ENCODE assay signal across 7 cellular contexts in genomic region chr1:236168716-236169429, GRCh38. TPM values are rescaled to one million over a fixed set of nuclear protein-coding genes. Genes with fewer than 3 reads are reported as not detected.
DNase-seq lines count a peak whose midpoint lies in the region; ATAC-seq lines count a peak whose summit lies in the region.

No MANE protein-coding gene starts in this region.

- no peak overlapping the region for H3K4me3 Mint-ChIP-seq in effector memory CD8-positive, alpha-beta T cell

- no peak overlapping the region for H3K4me3 ChIP-seq in MG63

- H3K27me3 ChIP-seq in MG63 = no peaks in the 10 kb centered on the region

- DNase-seq in MG63 = peak; percentile 30
- DNase-seq in effector memory CD8-positive, alpha-beta T cell = no peak
- peak; percentile 93 for DNase-seq in posterior vena cava (ENCODE audit: low spot score)
- no peak for DNase-seq in NCI-H82 treated with DMSO at 0.1 percent for 48 hours (lab: John Stamatoyannopoulos, UW; ENCODE audit: unreplicated experiment)
- no peak for DNase-seq in caudate nucleus (lab: John Stamatoyannopoulos, UW)

- H3K4me1 Mint-ChIP-seq in effector memory CD8-positive, alpha-beta T cell (ENCODE audit: low read depth in 2 of 2) = peaks cover 7 to 29% of the 10 kb centered on the region in 2 donors

- peaks cover 26% of the 10 kb centered on the region for H3K36me3 Mint-ChIP-seq in effector memory CD8-positive, alpha-beta T cell (ENCODE audit: insufficient read depth)

- H3K27me3 Mint-ChIP-seq in effector memory CD8-positive, alpha-beta T cell = no peaks in the 10 kb centered on the region

- intact Hi-C loops in posterior vena cava (cut with DNase I) = no loop called here

- H3K27ac ChIP-seq in caudate nucleus (ENCODE audit: low read depth, low read length) = no peak overlapping the region

- peaks cover 2 to 3% of the 10 kb centered on the region in 2 donors for H3K9me3 Mint-ChIP-seq in effector memory CD8-positive, alpha-beta T cell

- no peaks in the 10 kb centered on the region for H3K36me3 ChIP-seq in MG63

- H3K9me3 ChIP-seq in MG63 = no peaks in the 10 kb centered on the region

- peak; percentile 72 for ATAC-seq in GM18873 (IDR thresholded peaks at IDR 0.05; ENCODE audit: low FRiP score, unreplicated experiment)
- ATAC-seq in effector memory CD8-positive, alpha-beta T cell (replicated peaks) = peak; percentile 43
- no peak for ATAC-seq in HG02973 (IDR thresholded peaks at IDR 0.05; ENCODE audit: unreplicated experiment)

- no peak overlapping the region for H3K27ac Mint-ChIP-seq in effector memory CD8-positive, alpha-beta T cell

RNA-seq across cellular contexts. Expression of gene GPR137B, which starts 26.5 kb away (rescaled TPM):
- total RNA-seq in MG63 (2014; rRNA removed; shearing (Covaris generic); ENCODE audit: low replicate concordance) = 1.3 and 4.0 TPM in 2 replicates
- 10 to 100 TPM; 13.7 to 15.7 TPM for total RNA-seq in posterior vena cava

Comparison
In these comparisons a context has a peak if more than half of its experiments do, and no peak if none do; other contexts are left out.
1. DNase-seq: peak in MG63 (single experiment) and posterior vena cava (single experiment); none in effector memory CD8-positive, alpha-beta T cell (0 of 3), NCI-H82 treated with DMSO at 0.1 percent for 48 hours (single experiment) and caudate nucleus (0 of 61).